4 cellular contexts compared by ENCODE assay signal in genomic region chr18:48434382-48434781, GRCh38. TPM values are rescaled to one million over a fixed set of nuclear protein-coding genes. Genes with fewer than 3 reads are reported as not detected.
"Had no signal": no experiment of that assay in that cellular context is flagged by ENCODE, and none has a peak within 500 bp of the region (broad histone marks: within the 10 kb centered on the region; RNA-seq: fewer than 3 reads in every experiment).

No MANE protein-coding gene starts in this region.

RNA-seq across cellular contexts. Expression of gene ZBTB7C, which starts 25.2 kb away (rescaled TPM):
- total RNA-seq: activated B cell treated with CpG ODN at 0.5 μM for 24 hours; activated CD4-positive, alpha-beta T cell treated with anti-CD3 and anti-CD28 coated beads for 36 hours; activated CD8-positive, alpha-beta T cell treated with anti-CD3 and anti-CD28 coated beads for 36 hours; activated CD8-positive, alpha-beta T cell treated with anti-CD3 and anti-CD28 coated beads, Interleukin-2, amount 10 ng/mL, durations not matched to agents 7 days and 5 days had no signal
